ENCODE assay signal across 18 cellular contexts in genomic region chr10:35211390-35211789, GRCh38.
A peak's percentile ranks its signal among the peaks of the same experiment; 100 is the strongest.
DNase-seq lines count a peak whose midpoint lies in the region; ATAC-seq and TF ChIP-seq lines count a peak whose summit lies in the region.
"Had no signal": no experiment of that assay in that cellular context is flagged by ENCODE, and none has a peak within 500 bp of the region (broad histone marks: within the 10 kb centered on the region; RNA-seq: fewer than 3 reads in every experiment).

No MANE protein-coding gene starts in this region.

- H3K18ac ChIP-seq in IMR-90 (ENCODE audit: low read depth, low read length) = no peak overlapping the region

- H3K4me3 Mint-ChIP-seq in CD14-positive monocyte = peak overlapping the region in 1 of 2 donors; percentile 3
- H3K4me3 Mint-ChIP-seq in endodermal cell = no peak overlapping the region
- H3K4me3 Mint-ChIP-seq: activated CD8-positive, alpha-beta memory T cell treated with anti-CD3 and anti-CD28 coated beads, Interleukin-2, amount 10 ng/mL, durations not matched to agents 7 days and 5 days; activated naive CD4-positive, alpha-beta T cell treated with anti-CD3 and anti-CD28 coated beads, Interleukin-2, amount 50 U/mL, for 24 hours; IgD-negative memory B cell; stimulated activated naive B cell treated with anti-CD40 and anti-IgM and Interleukin-4, amounts not matched to agents 10 μg/mL and 1 μg/mL and 100 μg/mL, for 72 hours had no signal

- in situ Hi-C loops in IMR-90 (cut with MboI; ENCODE audit: low sequenced_read_pairs) = loop anchor here (10.0 kb wide), 1 partner anchor 537 kb away; no protein-coding TSS in a partner anchor

- no peak overlapping the region for H2AK5ac ChIP-seq in IMR-90 (ENCODE audit: low read depth, low read length)

- TF ChIP-seq EP300 in SK-N-SH (IDR thresholded peaks at IDR 0.05; ENCODE audit: borderline replicate concordance in 1 of 2, low read depth in 1 of 2, low read length in 1 of 2) = no peak

- peaks cover 2% of the 10 kb centered on the region for H3K4me1 ChIP-seq in IMR-90 (ENCODE audit: control insufficient read depth, insufficient read depth, low read length)
- no peaks in the 10 kb centered on the region for H3K4me1 ChIP-seq in endodermal cell (ENCODE audit: control insufficient read depth, insufficient read depth, low read length)
- peaks cover 0 to 6% of the 10 kb centered on the region in 2 donors for H3K4me1 ChIP-seq in muscle layer of duodenum (ENCODE audit: control insufficient read depth in 1 of 2, insufficient read depth in 2 of 2, low read length in 2 of 2)
- no peaks in the 10 kb centered on the region for H3K4me1 ChIP-seq in SK-N-SH (ENCODE audit: control insufficient read depth in 1 of 2, insufficient read depth in 2 of 2, low read depth in 1 of 2, low read length in 1 of 2)

- no peaks in the 10 kb centered on the region; a peak in 1 of 4 replicates for H3K79me1 ChIP-seq in IMR-90 (ENCODE audit: low read depth in 1 of 2, low read length in 2 of 2)

- no peak overlapping the region for H2AFZ ChIP-seq in IMR-90 (replicated peaks; ENCODE audit: low read length, poor library complexity)
- no peak overlapping the region for H2AFZ ChIP-seq in SK-N-SH (ENCODE audit: low read depth)
- H2AFZ ChIP-seq: GM23248 had no signal

- H4K5ac ChIP-seq in IMR-90 (ENCODE audit: low read depth, low read length) = no peak overlapping the region

- H3K27me3 Mint-ChIP-seq in CD14-positive monocyte (ENCODE audit: low read depth in 3 of 3) (peaks cover 0 to 5% (median 0%) of the 10 kb centered on the region in 3 donors), endodermal cell (ENCODE audit: insufficient read depth) (no peaks in the 10 kb centered on the region)
- H3K27me3 Mint-ChIP-seq: activated CD8-positive, alpha-beta memory T cell treated with anti-CD3 and anti-CD28 coated beads, Interleukin-2, amount 10 ng/mL, durations not matched to agents 7 days and 5 days; activated naive CD4-positive, alpha-beta T cell treated with anti-CD3 and anti-CD28 coated beads, Interleukin-2, amount 50 U/mL, for 24 hours; IgD-negative memory B cell; stimulated activated naive B cell treated with anti-CD40 and anti-IgM and Interleukin-4, amounts not matched to agents 10 μg/mL and 1 μg/mL and 100 μg/mL, for 72 hours had no signal

- H3K4me3 ChIP-seq in IMR-90 (ENCODE audit: insufficient read depth, low read depth, low read length) (no peak overlapping the region), endodermal cell (ENCODE audit: low read length) (no peak overlapping the region), muscle layer of duodenum (ENCODE audit: low read depth in 1 of 2, low read length in 2 of 2) (no peak overlapping the region), SK-N-SH (ENCODE audit: low read depth in 2 of 2, low read length in 1 of 2) (no peak overlapping the region)
- H3K4me3 ChIP-seq: GM23248, sigmoid colon, SK-N-MC had no signal

- peaks cover 0 to 2% of the 10 kb centered on the region in 2 donors for H3K36me3 Mint-ChIP-seq in CD14-positive monocyte
- peaks cover 8% of the 10 kb centered on the region for H3K36me3 Mint-ChIP-seq in endodermal cell (ENCODE audit: low read depth)

- peaks cover 3% of the 10 kb centered on the region; the same call in 1 of the 2 replicates for H3K9me1 ChIP-seq in IMR-90 (ENCODE audit: insufficient read depth, low read length)

- H2BK5ac ChIP-seq in IMR-90 (ENCODE audit: low read depth, low read length, poor library complexity, severe bottlenecking) = no peak overlapping the region

- peak overlapping the region; percentile 41; the same call in 1 of the 2 replicates for H3K23ac ChIP-seq in IMR-90 (ENCODE audit: low read depth, low read length)

- no peak overlapping the region for H3K14ac ChIP-seq in IMR-90 (replicated peaks; ENCODE audit: low read depth, low read length)

- peaks cover 0 to 2% (median 0%) of the 10 kb centered on the region in 7 donors for H3K9me3 Mint-ChIP-seq in CD14-positive monocyte
- H3K9me3 Mint-ChIP-seq in endodermal cell = no peaks in the 10 kb centered on the region
- H3K9me3 Mint-ChIP-seq: activated naive CD4-positive, alpha-beta T cell treated with anti-CD3 and anti-CD28 coated beads, Interleukin-2, amount 50 U/mL, for 24 hours; IgD-negative memory B cell; stimulated activated naive B cell treated with anti-CD40 and anti-IgM and Interleukin-4, amounts not matched to agents 10 μg/mL and 1 μg/mL and 100 μg/mL, for 72 hours had no signal

- no peak overlapping the region for H4K91ac ChIP-seq in IMR-90 (ENCODE audit: insufficient read depth, low read depth, low read length)

- H3K4me1 Mint-ChIP-seq in CD14-positive monocyte (peaks cover 37% of the 10 kb centered on the region), endodermal cell (peaks cover 41% of the 10 kb centered on the region)

- H3K27me3 ChIP-seq in IMR-90 (ENCODE audit: control insufficient read depth, insufficient read depth, low read length) = no peaks in the 10 kb centered on the region
- H3K27me3 ChIP-seq in endodermal cell (ENCODE audit: control insufficient read depth, insufficient read depth, low read length, poor library complexity, severe bottlenecking) = no peaks in the 10 kb centered on the region
- no peaks in the 10 kb centered on the region for H3K27me3 ChIP-seq in muscle layer of duodenum (ENCODE audit: low read depth, low read length)
- H3K27me3 ChIP-seq in SK-N-SH (ENCODE audit: insufficient read depth) = no peaks in the 10 kb centered on the region
- H3K27me3 ChIP-seq: sigmoid colon had no signal

- H2BK120ac ChIP-seq in IMR-90 (ENCODE audit: low read depth, low read length) = no peak overlapping the region

- no peaks in the 10 kb centered on the region for H3F3A ChIP-seq in SK-N-SH (replicated peaks; ENCODE audit: insufficient read depth)

- dilution Hi-C loops in IMR-90 (cut with HindIII; ENCODE audit: low sequenced_read_pairs, unreplicated experiment) = no loop called here

- no peak overlapping the region for H2BK20ac ChIP-seq in IMR-90 (ENCODE audit: low read depth, low read length)

- H3K56ac ChIP-seq in IMR-90 (ENCODE audit: extremely low read depth, insufficient read depth, low read length) = no peak overlapping the region

- BruUV-seq in IMR-90 (replicated peaks; lab: Mats Ljungman, UMichigan) = no TSS peak

- DNase-seq in CD14-positive monocyte (ENCODE audit: low spot score) (no peak), IMR-90 (no peak), endodermal cell (peak; percentile 71), SK-N-SH (no peak), sciatic nerve (ENCODE audit: low spot score) (no peak), NCI-H2081 treated with DMSO at 0.1 percent for 48 hours (lab: John Stamatoyannopoulos, UW) (no peak), NCI-H1694 treated with DMSO at 0.1 percent for 48 hours (lab: John Stamatoyannopoulos, UW) (no peak)
- DNase-seq: activated CD8-positive, alpha-beta memory T cell treated with anti-CD3 and anti-CD28 coated beads, Interleukin-2, amount 10 ng/mL, durations not matched to agents 7 days and 5 days; GM23248; NCI-H1092 treated with DMSO at 0.1 percent for 48 hours; NCI-H226; sigmoid colon; stimulated activated naive B cell treated with anti-CD40 and anti-IgM and Interleukin-4, amounts not matched to agents 10 μg/mL and 1 μg/mL and 100 μg/mL, for 72 hours had no signal

- no peaks in the 10 kb centered on the region for H3K9me2 ChIP-seq in SK-N-SH

- no peaks in the 10 kb centered on the region for H3K79me2 ChIP-seq in SK-N-SH (ENCODE audit: insufficient read depth)

- TF ChIP-seq POLR2A in IMR-90 (IDR thresholded peaks at IDR 0.05; ENCODE audit: low read depth, low read length) = no peak

- WGBS in IMR-90 (ENCODE audit: extremely low coverage in 2 of 2, insufficient read length in 1 of 2), 2 experiments = 21% methylated on average over 2 of the region's 7 CpGs; no CpG with 5 or more reads in 1 of the 2 experiments
- 35 to 44% methylated on average over 6 to 7 of the region's 7 CpGs for WGBS in endodermal cell (ENCODE audit: insufficient coverage in 1 of 2, insufficient read length in 1 of 2), 2 experiments
- WGBS in SK-N-SH (ENCODE audit: low lambda C conversion rate) = 88% methylated on average over 7 of the region's 7 CpGs

- no peak for TF ChIP-seq CTCF in CD14-positive monocyte (IDR thresholded peaks at IDR 0.05)
- no peak for TF ChIP-seq CTCF in IMR-90 (conservative IDR thresholded peaks at IDR 0.05; ENCODE audit: low read depth, low read length)
- TF ChIP-seq CTCF in endodermal cell (conservative IDR thresholded peaks at IDR 0.05) = no peak
- no peak for TF ChIP-seq CTCF in SK-N-SH (IDR thresholded peaks at IDR 0.05)

- H4K8ac ChIP-seq in IMR-90 (ENCODE audit: low read depth in 2 of 2, low read length in 2 of 2) = peak overlapping the region in 1 of 2 experiments; percentile 4; a peak in 1 of 4 replicates

- TF ChIP-seq RAD21 in IMR-90 (IDR thresholded peaks at IDR 0.05; ENCODE audit: low read length) = no peak
- no peak for TF ChIP-seq RAD21 in SK-N-SH (IDR thresholded peaks at IDR 0.05; ENCODE audit: low read length)

- no peak; the same call in 1 of the 2 replicates for ATAC-seq in IMR-90 (ENCODE audit: low read depth)
- no peak for ATAC-seq in sciatic nerve
- ATAC-seq: activated CD8-positive, alpha-beta memory T cell treated with anti-CD3 and anti-CD28 coated beads, Interleukin-2, amount 10 ng/mL, durations not matched to agents 7 days and 5 days; stimulated activated naive B cell treated with anti-CD40 and anti-IgM and Interleukin-4, amounts not matched to agents 10 μg/mL and 1 μg/mL and 100 μg/mL, for 72 hours had no signal

- no peak overlapping the region for H2BK15ac ChIP-seq in IMR-90 (ENCODE audit: low read depth, low read length)

- POLR2A ChIA-PET in IMR-90 (lab: Charles Lee; ENCODE audit: unreplicated experiment) (no interaction called here), SK-N-SH (lab: Yijun Ruan, JAX) (interaction anchor here (0.6 kb wide), 1 partner anchor 61 kb away, joined by 3 read pairs; no protein-coding TSS in a partner anchor)

- peak overlapping the region in 4 of 7 donors; percentile 26 to 43 (median 37) for H3K27ac Mint-ChIP-seq in CD14-positive monocyte
- peak overlapping the region; percentile 72 for H3K27ac Mint-ChIP-seq in endodermal cell
- H3K27ac Mint-ChIP-seq: activated CD8-positive, alpha-beta memory T cell treated with anti-CD3 and anti-CD28 coated beads, Interleukin-2, amount 10 ng/mL, durations not matched to agents 7 days and 5 days; activated naive CD4-positive, alpha-beta T cell treated with anti-CD3 and anti-CD28 coated beads, Interleukin-2, amount 50 U/mL, for 24 hours; IgD-negative memory B cell; stimulated activated naive B cell treated with anti-CD40 and anti-IgM and Interleukin-4, amounts not matched to agents 10 μg/mL and 1 μg/mL and 100 μg/mL, for 72 hours had no signal

- H3K4me2 ChIP-seq in IMR-90 (ENCODE audit: low read depth, low read length) (no peak overlapping the region), SK-N-SH (no peak overlapping the region)

- intact Hi-C loops in CD14-positive monocyte (cut with micrococcal nuclease) (no loop called here), IMR-90 (cut with micrococcal nuclease) (loop anchor here (5.0 kb wide), 1 partner anchor 554 kb away; no protein-coding TSS in a partner anchor), sciatic nerve (cut with DNase I) (no loop called here)

- H3K9me3 ChIP-seq in IMR-90 (ENCODE audit: control insufficient read depth, insufficient read depth, low read length) (no peaks in the 10 kb centered on the region), endodermal cell (ENCODE audit: control insufficient read depth, low read length) (no peaks in the 10 kb centered on the region), muscle layer of duodenum (ENCODE audit: control insufficient read depth in 1 of 2, low read length in 2 of 2) (no peaks in the 10 kb centered on the region), SK-N-SH (no peaks in the 10 kb centered on the region)
- H3K9me3 ChIP-seq: sigmoid colon had no signal

- H2AK9ac ChIP-seq in IMR-90 (replicated peaks; ENCODE audit: low read depth, low read length, poor library complexity) = no peak overlapping the region

- H4K20me1 ChIP-seq in IMR-90 (ENCODE audit: insufficient read depth, low read length) = no peaks in the 10 kb centered on the region
- no peaks in the 10 kb centered on the region for H4K20me1 ChIP-seq in SK-N-SH (ENCODE audit: insufficient read depth)

- H3K9ac ChIP-seq in IMR-90 (ENCODE audit: low read depth, low read length) = no peak overlapping the region
- no peak overlapping the region for H3K9ac ChIP-seq in endodermal cell (ENCODE audit: extremely low read depth, low read length, poor library complexity, severe bottlenecking)
- no peak overlapping the region for H3K9ac ChIP-seq in SK-N-SH
- H3K9ac ChIP-seq: GM23248 had no signal

- H3K36me3 ChIP-seq in IMR-90 (ENCODE audit: control insufficient read depth, insufficient read depth, low read length) (peaks cover 8% of the 10 kb centered on the region), endodermal cell (ENCODE audit: control insufficient read depth, insufficient read depth, low read length) (no peaks in the 10 kb centered on the region), muscle layer of duodenum (ENCODE audit: control insufficient read depth in 1 of 2, insufficient read depth in 2 of 2, low read length in 2 of 2) (peaks cover 5 to 11% of the 10 kb centered on the region in 2 donors), SK-N-SH (replicated peaks in 1 of 2; ENCODE audit: control insufficient read depth in 1 of 2, insufficient read depth in 2 of 2, low read length in 1 of 2) (no peaks in the 10 kb centered on the region)

- CTCF ChIA-PET in IMR-90 (lab: Yijun Ruan, JAX) (interaction anchor here (0.8 kb wide), 2 partner anchors 15 to 85 kb away, joined by 3 read pairs; no protein-coding TSS in a partner anchor), SK-N-SH (lab: Yijun Ruan, JAX) (interaction anchor here (1.1 to 1.2 kb wide), 3 partner anchors 16 to 92 kb away, joined by 3 to 6 read pairs (median 3); no protein-coding TSS in a partner anchor)

- no peak overlapping the region for H3K4ac ChIP-seq in IMR-90 (ENCODE audit: low read depth, low read length)

- H3K27ac ChIP-seq in IMR-90 (ENCODE audit: insufficient read depth, low read length) = no peak overlapping the region
- H3K27ac ChIP-seq in endodermal cell (ENCODE audit: low read depth, low read length) = no peak overlapping the region
- H3K27ac ChIP-seq in muscle layer of duodenum (ENCODE audit: low read length) = peak overlapping the region; percentile 14
- H3K27ac ChIP-seq in SK-N-SH (ENCODE audit: low read depth in 2 of 2, low read length in 1 of 2) = no peak overlapping the region
- H3K27ac ChIP-seq: epithelial cell of prostate, GM23248, SK-N-MC had no signal
